ENCODE assay signal across 1 cellular context in genomic region chr10:17229016-17229716, GRCh38.
TF ChIP-seq lines count a peak whose summit lies in the region.

No MANE protein-coding gene starts in this region.

TF ChIP-seq in K562, 482 proteins besides CTCF, POLR2A, EP300 and RAD21 (continued from another document and continues in another):
- TF ChIP-seq, protein P1, sequence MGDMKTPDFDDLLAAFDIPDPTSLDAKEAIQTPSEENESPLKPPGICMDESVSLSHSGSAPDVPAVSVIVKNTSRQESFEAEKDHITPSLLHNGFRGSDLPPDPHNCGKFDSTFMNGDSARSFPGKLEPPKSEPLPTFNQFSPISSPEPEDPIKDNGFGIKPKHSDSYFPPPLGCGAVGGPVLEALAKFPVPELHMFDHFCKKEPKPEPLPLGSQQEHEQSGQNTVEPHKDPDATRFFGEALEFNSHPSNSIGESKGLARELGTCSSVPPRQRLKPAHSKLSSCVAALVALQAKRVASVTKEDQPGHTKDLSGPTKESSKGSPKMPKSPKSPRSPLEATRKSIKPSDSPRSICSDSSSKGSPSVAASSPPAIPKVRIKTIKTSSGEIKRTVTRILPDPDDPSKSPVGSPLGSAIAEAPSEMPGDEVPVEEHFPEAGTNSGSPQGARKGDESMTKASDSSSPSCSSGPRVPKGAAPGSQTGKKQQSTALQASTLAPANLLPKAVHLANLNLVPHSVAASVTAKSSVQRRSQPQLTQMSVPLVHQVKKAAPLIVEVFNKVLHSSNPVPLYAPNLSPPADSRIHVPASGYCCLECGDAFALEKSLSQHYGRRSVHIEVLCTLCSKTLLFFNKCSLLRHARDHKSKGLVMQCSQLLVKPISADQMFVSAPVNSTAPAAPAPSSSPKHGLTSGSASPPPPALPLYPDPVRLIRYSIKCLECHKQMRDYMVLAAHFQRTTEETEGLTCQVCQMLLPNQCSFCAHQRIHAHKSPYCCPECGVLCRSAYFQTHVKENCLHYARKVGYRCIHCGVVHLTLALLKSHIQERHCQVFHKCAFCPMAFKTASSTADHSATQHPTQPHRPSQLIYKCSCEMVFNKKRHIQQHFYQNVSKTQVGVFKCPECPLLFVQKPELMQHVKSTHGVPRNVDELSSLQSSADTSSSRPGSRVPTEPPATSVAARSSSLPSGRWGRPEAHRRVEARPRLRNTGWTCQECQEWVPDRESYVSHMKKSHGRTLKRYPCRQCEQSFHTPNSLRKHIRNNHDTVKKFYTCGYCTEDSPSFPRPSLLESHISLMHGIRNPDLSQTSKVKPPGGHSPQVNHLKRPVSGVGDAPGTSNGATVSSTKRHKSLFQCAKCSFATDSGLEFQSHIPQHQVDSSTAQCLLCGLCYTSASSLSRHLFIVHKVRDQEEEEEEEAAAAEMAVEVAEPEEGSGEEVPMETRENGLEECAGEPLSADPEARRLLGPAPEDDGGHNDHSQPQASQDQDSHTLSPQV (IDR thresholded peaks at IDR 0.05): peak; percentile 81
- 0 out of 2 replicates have a peak, but pooled peaks have one; percentile 44 for TF ChIP-seq MYC (IDR thresholded peaks at IDR 0.05; ENCODE audit: low read depth, low read length)
- TF ChIP-seq MYC (CRISPR knock-in tag; IDR thresholded peaks at IDR 0.05; ENCODE audit: borderline replicate concordance, low read depth): no peak
- TF ChIP-seq CHD4 (IDR thresholded peaks at IDR 0.05; ENCODE audit: insufficient read depth, insufficient replicate concordance, low read depth, low read length, poor library complexity, severe bottlenecking): no peak
- TF ChIP-seq, protein P2, sequence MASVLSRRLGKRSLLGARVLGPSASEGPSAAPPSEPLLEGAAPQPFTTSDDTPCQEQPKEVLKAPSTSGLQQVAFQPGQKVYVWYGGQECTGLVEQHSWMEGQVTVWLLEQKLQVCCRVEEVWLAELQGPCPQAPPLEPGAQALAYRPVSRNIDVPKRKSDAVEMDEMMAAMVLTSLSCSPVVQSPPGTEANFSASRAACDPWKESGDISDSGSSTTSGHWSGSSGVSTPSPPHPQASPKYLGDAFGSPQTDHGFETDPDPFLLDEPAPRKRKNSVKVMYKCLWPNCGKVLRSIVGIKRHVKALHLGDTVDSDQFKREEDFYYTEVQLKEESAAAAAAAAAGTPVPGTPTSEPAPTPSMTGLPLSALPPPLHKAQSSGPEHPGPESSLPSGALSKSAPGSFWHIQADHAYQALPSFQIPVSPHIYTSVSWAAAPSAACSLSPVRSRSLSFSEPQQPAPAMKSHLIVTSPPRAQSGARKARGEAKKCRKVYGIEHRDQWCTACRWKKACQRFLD (CRISPR knock-in tag; IDR thresholded peaks at IDR 0.05): no peak
- TF ChIP-seq MED1 (CRISPR knock-in tag; IDR thresholded peaks at IDR 0.05; ENCODE audit: borderline replicate concordance): peak; percentile 82; the same call in 1 of the 2 replicates
- TF ChIP-seq ZKSCAN1 (IDR thresholded peaks at IDR 0.05; ENCODE audit: low read depth, low read length): no peak
- TF ChIP-seq RNF2 (IDR thresholded peaks at IDR 0.05): 0 out of 2 replicates have a peak, but pooled peaks have one; percentile 49
- peak; percentile 55 for TF ChIP-seq CXXC5 (CRISPR knock-in tag; IDR thresholded peaks at IDR 0.05)
- TF ChIP-seq HDAC3 (IDR thresholded peaks at IDR 0.05; ENCODE audit: borderline replicate concordance, partially characterized antibody): no peak
- no peak for TF ChIP-seq TARDBP (IDR thresholded peaks at IDR 0.05)
- TF ChIP-seq NRF1 (conservative IDR thresholded peaks at IDR 0.05 in 1 of 2, IDR thresholded peaks at IDR 0.05 in 1 of 2): peak in 1 of 2 experiments; percentile 53; a peak in 2 of 4 replicates
- TF ChIP-seq, protein P3, sequence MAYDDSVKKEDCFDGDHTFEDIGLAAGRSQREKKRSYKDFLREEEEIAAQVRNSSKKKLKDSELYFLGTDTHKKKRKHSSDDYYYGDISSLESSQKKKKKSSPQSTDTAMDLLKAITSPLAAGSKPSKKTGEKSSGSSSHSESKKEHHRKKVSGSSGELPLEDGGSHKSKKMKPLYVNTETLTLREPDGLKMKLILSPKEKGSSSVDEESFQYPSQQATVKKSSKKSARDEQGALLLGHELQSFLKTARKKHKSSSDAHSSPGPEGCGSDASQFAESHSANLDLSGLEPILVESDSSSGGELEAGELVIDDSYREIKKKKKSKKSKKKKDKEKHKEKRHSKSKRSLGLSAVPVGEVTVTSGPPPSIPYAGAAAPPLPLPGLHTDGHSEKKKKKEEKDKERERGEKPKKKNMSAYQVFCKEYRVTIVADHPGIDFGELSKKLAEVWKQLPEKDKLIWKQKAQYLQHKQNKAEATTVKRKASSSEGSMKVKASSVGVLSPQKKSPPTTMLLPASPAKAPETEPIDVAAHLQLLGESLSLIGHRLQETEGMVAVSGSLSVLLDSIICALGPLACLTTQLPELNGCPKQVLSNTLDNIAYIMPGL (CRISPR knock-in tag; IDR thresholded peaks at IDR 0.05): 0 out of 2 replicates have a peak, but pooled peaks have one; percentile 37
- peak; percentile 65; the same call in 1 of the 2 replicates for TF ChIP-seq GTF2E2 (tag; IDR thresholded peaks at IDR 0.05)
- no peak for TF ChIP-seq PTTG1 (tag; IDR thresholded peaks at IDR 0.05; ENCODE audit: low read depth)
- no peak for TF ChIP-seq SNRNP70 (optimal IDR thresholded peaks at IDR 0.05; ENCODE audit: low read depth, low read length)
- TF ChIP-seq, protein P4, sequence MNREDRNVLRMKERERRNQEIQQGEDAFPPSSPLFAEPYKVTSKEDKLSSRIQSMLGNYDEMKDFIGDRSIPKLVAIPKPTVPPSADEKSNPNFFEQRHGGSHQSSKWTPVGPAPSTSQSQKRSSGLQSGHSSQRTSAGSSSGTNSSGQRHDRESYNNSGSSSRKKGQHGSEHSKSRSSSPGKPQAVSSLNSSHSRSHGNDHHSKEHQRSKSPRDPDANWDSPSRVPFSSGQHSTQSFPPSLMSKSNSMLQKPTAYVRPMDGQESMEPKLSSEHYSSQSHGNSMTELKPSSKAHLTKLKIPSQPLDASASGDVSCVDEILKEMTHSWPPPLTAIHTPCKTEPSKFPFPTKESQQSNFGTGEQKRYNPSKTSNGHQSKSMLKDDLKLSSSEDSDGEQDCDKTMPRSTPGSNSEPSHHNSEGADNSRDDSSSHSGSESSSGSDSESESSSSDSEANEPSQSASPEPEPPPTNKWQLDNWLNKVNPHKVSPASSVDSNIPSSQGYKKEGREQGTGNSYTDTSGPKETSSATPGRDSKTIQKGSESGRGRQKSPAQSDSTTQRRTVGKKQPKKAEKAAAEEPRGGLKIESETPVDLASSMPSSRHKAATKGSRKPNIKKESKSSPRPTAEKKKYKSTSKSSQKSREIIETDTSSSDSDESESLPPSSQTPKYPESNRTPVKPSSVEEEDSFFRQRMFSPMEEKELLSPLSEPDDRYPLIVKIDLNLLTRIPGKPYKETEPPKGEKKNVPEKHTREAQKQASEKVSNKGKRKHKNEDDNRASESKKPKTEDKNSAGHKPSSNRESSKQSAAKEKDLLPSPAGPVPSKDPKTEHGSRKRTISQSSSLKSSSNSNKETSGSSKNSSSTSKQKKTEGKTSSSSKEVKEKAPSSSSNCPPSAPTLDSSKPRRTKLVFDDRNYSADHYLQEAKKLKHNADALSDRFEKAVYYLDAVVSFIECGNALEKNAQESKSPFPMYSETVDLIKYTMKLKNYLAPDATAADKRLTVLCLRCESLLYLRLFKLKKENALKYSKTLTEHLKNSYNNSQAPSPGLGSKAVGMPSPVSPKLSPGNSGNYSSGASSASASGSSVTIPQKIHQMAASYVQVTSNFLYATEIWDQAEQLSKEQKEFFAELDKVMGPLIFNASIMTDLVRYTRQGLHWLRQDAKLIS (CRISPR knock-in tag; IDR thresholded peaks at IDR 0.05): no peak; the same call in 1 of the 2 replicates
- TF ChIP-seq SMAD1 (IDR thresholded peaks at IDR 0.05; ENCODE audit: low read depth, low read length, partially characterized antibody): peak; percentile 89
- peak; percentile 21 for TF ChIP-seq STAG1 (CRISPR knock-in tag; IDR thresholded peaks at IDR 0.05; ENCODE audit: borderline replicate concordance)
- TF ChIP-seq ZNF3 (CRISPR knock-in tag; IDR thresholded peaks at IDR 0.05): no peak
- no peak for TF ChIP-seq KHSRP (IDR thresholded peaks at IDR 0.05)
- no peak for TF ChIP-seq KDM1A (IDR thresholded peaks at IDR 0.05)
- TF ChIP-seq, protein P5, sequence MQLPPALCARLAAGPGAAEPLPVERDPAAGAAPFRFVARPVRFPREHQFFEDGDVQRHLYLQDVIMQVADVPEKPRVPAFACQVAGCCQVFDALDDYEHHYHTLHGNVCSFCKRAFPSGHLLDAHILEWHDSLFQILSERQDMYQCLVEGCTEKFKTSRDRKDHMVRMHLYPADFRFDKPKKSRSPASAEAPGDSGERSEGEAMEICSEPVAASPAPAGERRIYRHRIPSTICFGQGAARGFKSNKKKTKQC (CRISPR knock-in tag; IDR thresholded peaks at IDR 0.05): peak; percentile 73
- TF ChIP-seq JUND (IDR thresholded peaks at IDR 0.05; ENCODE audit: borderline replicate concordance, low read depth, low read length): no peak
- TF ChIP-seq JUND (tag; IDR thresholded peaks at IDR 0.05; ENCODE audit: borderline replicate concordance, low read depth, low read length): 0 out of 3 replicates have a peak, but pooled peaks have one; percentile 1
- TF ChIP-seq ZBTB7A (IDR thresholded peaks at IDR 0.05; ENCODE audit: borderline replicate concordance, control insufficient read depth, low read depth, low read length): peak; percentile 10; the same call in 1 of the 2 replicates
- no peak; the same call in 1 of the 2 replicates for TF ChIP-seq ZNF165 (CRISPR knock-in tag; IDR thresholded peaks at IDR 0.05; ENCODE audit: borderline replicate concordance)
- TF ChIP-seq, protein P6, sequence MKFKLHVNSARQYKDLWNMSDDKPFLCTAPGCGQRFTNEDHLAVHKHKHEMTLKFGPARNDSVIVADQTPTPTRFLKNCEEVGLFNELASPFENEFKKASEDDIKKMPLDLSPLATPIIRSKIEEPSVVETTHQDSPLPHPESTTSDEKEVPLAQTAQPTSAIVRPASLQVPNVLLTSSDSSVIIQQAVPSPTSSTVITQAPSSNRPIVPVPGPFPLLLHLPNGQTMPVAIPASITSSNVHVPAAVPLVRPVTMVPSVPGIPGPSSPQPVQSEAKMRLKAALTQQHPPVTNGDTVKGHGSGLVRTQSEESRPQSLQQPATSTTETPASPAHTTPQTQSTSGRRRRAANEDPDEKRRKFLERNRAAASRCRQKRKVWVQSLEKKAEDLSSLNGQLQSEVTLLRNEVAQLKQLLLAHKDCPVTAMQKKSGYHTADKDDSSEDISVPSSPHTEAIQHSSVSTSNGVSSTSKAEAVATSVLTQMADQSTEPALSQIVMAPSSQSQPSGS (CRISPR knock-in tag; IDR thresholded peaks at IDR 0.05): no peak
- TF ChIP-seq ZNF347 (CRISPR knock-in tag; IDR thresholded peaks at IDR 0.05; ENCODE audit: low read depth): no peak
- TF ChIP-seq SRSF7 (optimal IDR thresholded peaks at IDR 0.05; ENCODE audit: low read depth, low read length): peak; percentile 88
- peak; percentile 80; the same call in 1 of the 2 replicates for TF ChIP-seq ZNF124 (CRISPR knock-in tag; IDR thresholded peaks at IDR 0.05)
- TF ChIP-seq TAF9B (IDR thresholded peaks at IDR 0.05; ENCODE audit: partially characterized antibody): peak; percentile 19
- 0 out of 2 replicates have a peak, but pooled peaks have one; percentile 9 for TF ChIP-seq CREM (IDR thresholded peaks at IDR 0.05; ENCODE audit: low read depth)
- no peak for TF ChIP-seq PHTF2 (CRISPR knock-in tag; IDR thresholded peaks at IDR 0.05)
- TF ChIP-seq CCNT2 (IDR thresholded peaks at IDR 0.05; ENCODE audit: borderline replicate concordance, extremely low read depth, insufficient read length, low read depth, low read length): peak; percentile 24
- peak; percentile 95 for TF ChIP-seq NR3C1 (CRISPR knock-in tag; IDR thresholded peaks at IDR 0.05)
- no peak for TF ChIP-seq MAFK (IDR thresholded peaks at IDR 0.05; ENCODE audit: low read length)
- TF ChIP-seq HDAC1 (IDR thresholded peaks at IDR 0.05): no peak; a peak in 2 of 4 replicates
- TF ChIP-seq, protein P7, sequence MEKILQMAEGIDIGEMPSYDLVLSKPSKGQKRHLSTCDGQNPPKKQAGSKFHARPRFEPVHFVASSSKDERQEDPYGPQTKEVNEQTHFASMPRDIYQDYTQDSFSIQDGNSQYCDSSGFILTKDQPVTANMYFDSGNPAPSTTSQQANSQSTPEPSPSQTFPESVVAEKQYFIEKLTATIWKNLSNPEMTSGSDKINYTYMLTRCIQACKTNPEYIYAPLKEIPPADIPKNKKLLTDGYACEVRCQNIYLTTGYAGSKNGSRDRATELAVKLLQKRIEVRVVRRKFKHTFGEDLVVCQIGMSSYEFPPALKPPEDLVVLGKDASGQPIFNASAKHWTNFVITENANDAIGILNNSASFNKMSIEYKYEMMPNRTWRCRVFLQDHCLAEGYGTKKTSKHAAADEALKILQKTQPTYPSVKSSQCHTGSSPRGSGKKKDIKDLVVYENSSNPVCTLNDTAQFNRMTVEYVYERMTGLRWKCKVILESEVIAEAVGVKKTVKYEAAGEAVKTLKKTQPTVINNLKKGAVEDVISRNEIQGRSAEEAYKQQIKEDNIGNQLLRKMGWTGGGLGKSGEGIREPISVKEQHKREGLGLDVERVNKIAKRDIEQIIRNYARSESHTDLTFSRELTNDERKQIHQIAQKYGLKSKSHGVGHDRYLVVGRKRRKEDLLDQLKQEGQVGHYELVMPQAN (IDR thresholded peaks at IDR 0.05; ENCODE audit: borderline replicate concordance): no peak
- TF ChIP-seq NONO (IDR thresholded peaks at IDR 0.05; ENCODE audit: low read depth in 2 of 2, low read length in 1 of 2): peak; percentile 58 to 90; a peak in 3 of 4 replicates
- TF ChIP-seq MBD2 (IDR thresholded peaks at IDR 0.05; ENCODE audit: borderline replicate concordance, low read depth): peak; percentile 53; the same call in 1 of the 2 replicates
- TF ChIP-seq PML (IDR thresholded peaks at IDR 0.05; ENCODE audit: low read length): peak; percentile 26; the same call in 1 of the 2 replicates
- no peak for TF ChIP-seq GABPA (tag; conservative IDR thresholded peaks at IDR 0.05; ENCODE audit: low read depth)
- TF ChIP-seq SAP30 (IDR thresholded peaks at IDR 0.05; ENCODE audit: borderline replicate concordance, insufficient read depth, low read depth, low read length, poor library complexity, severe bottlenecking): peak; percentile 54
- TF ChIP-seq MYNN (IDR thresholded peaks at IDR 0.05): 0 out of 2 replicates have a peak, but pooled peaks have one; percentile 13
- TF ChIP-seq MYNN (CRISPR knock-in tag; IDR thresholded peaks at IDR 0.05): no peak
- no peak for TF ChIP-seq ZNF316 (IDR thresholded peaks at IDR 0.05)
- TF ChIP-seq TBP (optimal IDR thresholded peaks at IDR 0.05; ENCODE audit: low read depth, low read length): peak; percentile 93
- peak; percentile 62; the same call in 1 of the 2 replicates for TF ChIP-seq FOXP1 (CRISPR knock-in tag; IDR thresholded peaks at IDR 0.05)
- TF ChIP-seq DACH1 (IDR thresholded peaks at IDR 0.05; ENCODE audit: partially characterized antibody): no peak
- TF ChIP-seq PPARD (CRISPR knock-in tag; IDR thresholded peaks at IDR 0.05): no peak
- peak in 2 of 3 experiments; percentile 14 to 31 for TF ChIP-seq YY1 (IDR thresholded peaks at IDR 0.05; ENCODE audit: borderline replicate concordance in 1 of 3, control insufficient read depth in 1 of 3, extremely low read depth in 1 of 3, insufficient read depth in 3 of 3, insufficient read length in 1 of 3, insufficient replicate concordance in 2 of 3, low read depth in 1 of 3, low read length in 2 of 3)
- peak; percentile 66; the same call in 1 of the 2 replicates for TF ChIP-seq E2F5 (CRISPR knock-in tag; IDR thresholded peaks at IDR 0.05)
- TF ChIP-seq MCM2 (IDR thresholded peaks at IDR 0.05; ENCODE audit: low read depth): no peak
